In genomic region chr10:116211682-116212081, GRCh38 we compare ENCODE assay signal across 19 cellular contexts.
DNase-seq lines count a peak whose midpoint lies in the region; ATAC-seq, FAIRE-seq and TF ChIP-seq lines count a peak whose summit lies in the region.
"Had no signal": no experiment of that assay in that cellular context is flagged by ENCODE, and none has a peak within 500 bp of the region (broad histone marks: within the 10 kb centered on the region; RNA-seq: fewer than 3 reads in every experiment).

No MANE protein-coding gene starts in this region.

- no peaks in the 10 kb centered on the region for H3K27me3 Mint-ChIP-seq in activated T-helper 1 cell treated with anti-CD3 and anti-CD28 coated beads, Interleukin-12 subunit alpha, Interleukin-12 subunit beta, Interleukin-2, Interleukin-4 antibody, amounts not matched to agents 30 ng/mL and 10 ng/mL and 1 ng/mL, durations not matched to agents 14 hours and 24 hours and 36 hours (ENCODE audit: insufficient read depth)
- H3K27me3 Mint-ChIP-seq: activated CD4-positive, alpha-beta memory T cell treated with anti-CD3 and anti-CD28 coated beads for 36 hours had no signal

- DNase-seq in EL (peak; percentile 91), SJCRH30 (peak; percentile 33 to 64), foreskin fibroblast (peak; percentile 14 to 28), skeletal muscle cell (ENCODE audit: low read depth) (peak; percentile 53), right atrium auricular region (ENCODE audit: low spot score) (no peak), T-helper 2 cell (no peak), pancreas (no peak)
- no peak for DNase-seq in activated T-helper 1 cell treated with anti-CD3 and anti-CD28 coated beads, Interleukin-12 subunit alpha, Interleukin-12 subunit beta, Interleukin-2, Interleukin-4 antibody, amounts not matched to agents 30 ng/mL and 10 ng/mL and 1 ng/mL, durations not matched to agents 14 hours and 24 hours and 36 hours (ENCODE audit: low spot score)
- DNase-seq: activated CD4-positive, alpha-beta memory T cell treated with anti-CD3 and anti-CD28 coated beads for 36 hours; CD8-positive, alpha-beta memory T cell; foreskin melanocyte; mucosa of descending colon; NCI-H1417 treated with DMSO at 0.1 percent for 48 hours; NCI-H226; posterior cingulate gyrus had no signal

- ATAC-seq in pancreas: no peak
- ATAC-seq: mucosa of descending colon had no signal

- no peaks in the 10 kb centered on the region for H3K4me1 Mint-ChIP-seq in activated T-helper 1 cell treated with anti-CD3 and anti-CD28 coated beads, Interleukin-12 subunit alpha, Interleukin-12 subunit beta, Interleukin-2, Interleukin-4 antibody, amounts not matched to agents 30 ng/mL and 10 ng/mL and 1 ng/mL, durations not matched to agents 14 hours and 24 hours and 36 hours (ENCODE audit: low read depth)
- H3K4me1 Mint-ChIP-seq: CD8-positive, alpha-beta memory T cell had no signal

- H3K36me3 Mint-ChIP-seq in activated T-helper 1 cell treated with anti-CD3 and anti-CD28 coated beads, Interleukin-12 subunit alpha, Interleukin-12 subunit beta, Interleukin-2, Interleukin-4 antibody, amounts not matched to agents 30 ng/mL and 10 ng/mL and 1 ng/mL, durations not matched to agents 14 hours and 24 hours and 36 hours (ENCODE audit: low read depth): no peaks in the 10 kb centered on the region
- H3K36me3 Mint-ChIP-seq: activated CD4-positive, alpha-beta memory T cell treated with anti-CD3 and anti-CD28 coated beads for 36 hours; CD8-positive, alpha-beta memory T cell had no signal

- no peak overlapping the region for H3K4me3 Mint-ChIP-seq in activated T-helper 1 cell treated with anti-CD3 and anti-CD28 coated beads, Interleukin-12 subunit alpha, Interleukin-12 subunit beta, Interleukin-2, Interleukin-4 antibody, amounts not matched to agents 30 ng/mL and 10 ng/mL and 1 ng/mL, durations not matched to agents 14 hours and 24 hours and 36 hours
- H3K4me3 Mint-ChIP-seq: activated CD4-positive, alpha-beta memory T cell treated with anti-CD3 and anti-CD28 coated beads for 36 hours; CD8-positive, alpha-beta memory T cell had no signal

- TF ChIP-seq CTCF in foreskin fibroblast (IDR thresholded peaks at IDR 0.05; ENCODE audit: low read depth, low read length): no peak
- no peak for TF ChIP-seq CTCF in right atrium auricular region (IDR thresholded peaks at IDR 0.05)
- no peak for TF ChIP-seq CTCF in pancreas (IDR thresholded peaks at IDR 0.05)

- peaks cover 33% of the 10 kb centered on the region for H3K4me1 ChIP-seq in SJCRH30
- H3K4me1 ChIP-seq in right atrium auricular region: peaks cover 0 to 5% of the 10 kb centered on the region in 2 donors
- no peaks in the 10 kb centered on the region for H3K4me1 ChIP-seq in pancreas
- H3K4me1 ChIP-seq: ascending aorta had no signal

- no peaks in the 10 kb centered on the region for H3K9me3 ChIP-seq in SJCRH30 (replicated peaks)
- H3K9me3 ChIP-seq in right atrium auricular region: no peaks in the 10 kb centered on the region
- H3K9me3 ChIP-seq in pancreas: no peaks in the 10 kb centered on the region
- H3K9me3 ChIP-seq: ascending aorta, mucosa of descending colon, thoracic aorta had no signal

- no peak for FAIRE-seq in pancreas (lab: Jason Lieb, UNC)
- FAIRE-seq: G401.6, TTC549 had no signal

- no peaks in the 10 kb centered on the region for H3K27me3 ChIP-seq in SJCRH30
- no peaks in the 10 kb centered on the region for H3K27me3 ChIP-seq in right atrium auricular region
- no peaks in the 10 kb centered on the region for H3K27me3 ChIP-seq in pancreas
- H3K27me3 ChIP-seq: ascending aorta had no signal

- H3K27ac ChIP-seq in SJCRH30 (no peak overlapping the region; the same call in 1 of the 2 replicates), right atrium auricular region (no peak overlapping the region), pancreas (no peak overlapping the region)
- H3K27ac ChIP-seq: ascending aorta, thoracic aorta had no signal

- intact Hi-C loops in activated T-helper 1 cell treated with anti-CD3 and anti-CD28 coated beads, Interleukin-12 subunit alpha, Interleukin-12 subunit beta, Interleukin-2, Interleukin-4 antibody, amounts not matched to agents 30 ng/mL and 10 ng/mL and 1 ng/mL, durations not matched to agents 14 hours and 24 hours and 36 hours (cut with micrococcal nuclease): no loop called here
- intact Hi-C loops in pancreas (cut with DNase I): no loop called here

- no peak overlapping the region for H3K4me3 ChIP-seq in SJCRH30
- H3K4me3 ChIP-seq in foreskin fibroblast (ENCODE audit: low read depth in 1 of 2, low read length in 2 of 2): no peak overlapping the region
- no peak overlapping the region for H3K4me3 ChIP-seq in skeletal muscle cell (ENCODE audit: low read depth, low read length)
- H3K4me3 ChIP-seq in right atrium auricular region: no peak overlapping the region
- no peak overlapping the region for H3K4me3 ChIP-seq in pancreas
- H3K4me3 ChIP-seq: ascending aorta, mucosa of descending colon, thoracic aorta had no signal

- H3K9me3 Mint-ChIP-seq in activated T-helper 1 cell treated with anti-CD3 and anti-CD28 coated beads, Interleukin-12 subunit alpha, Interleukin-12 subunit beta, Interleukin-2, Interleukin-4 antibody, amounts not matched to agents 30 ng/mL and 10 ng/mL and 1 ng/mL, durations not matched to agents 14 hours and 24 hours and 36 hours: no peaks in the 10 kb centered on the region
- H3K9me3 Mint-ChIP-seq: activated CD4-positive, alpha-beta memory T cell treated with anti-CD3 and anti-CD28 coated beads for 36 hours had no signal

- H3K36me3 ChIP-seq in SJCRH30 (no peaks in the 10 kb centered on the region), right atrium auricular region (no peaks in the 10 kb centered on the region), pancreas (no peaks in the 10 kb centered on the region)
- H3K36me3 ChIP-seq: ascending aorta, thoracic aorta had no signal

- H3K27ac Mint-ChIP-seq in activated T-helper 1 cell treated with anti-CD3 and anti-CD28 coated beads, Interleukin-12 subunit alpha, Interleukin-12 subunit beta, Interleukin-2, Interleukin-4 antibody, amounts not matched to agents 30 ng/mL and 10 ng/mL and 1 ng/mL, durations not matched to agents 14 hours and 24 hours and 36 hours: no peak overlapping the region
- H3K27ac Mint-ChIP-seq: activated CD4-positive, alpha-beta memory T cell treated with anti-CD3 and anti-CD28 coated beads for 36 hours; CD8-positive, alpha-beta memory T cell had no signal

- 21 to 47% methylated on average over 1 of the region's 1 CpG for WGBS in pancreas, 2 donors

Comparison
In these comparisons a context has a peak if more than half of its experiments do, and no peak if none do; other contexts are left out.
1. DNase-seq: peak in EL (single experiment), SJCRH30 (2 of 2), foreskin fibroblast (2 of 2) and skeletal muscle cell (single experiment); none in right atrium auricular region (single experiment), T-helper 2 cell (0 of 5), activated T-helper 1 cell treated with anti-CD3 and anti-CD28 coated beads, Interleukin-12 subunit alpha, Interleukin-12 subunit beta, Interleukin-2, Interleukin-4 antibody, amounts not matched to agents 30 ng/mL and 10 ng/mL and 1 ng/mL, durations not matched to agents 14 hours and 24 hours and 36 hours (single experiment) and pancreas (0 of 6).